ENCODE assay signal across 8 cellular contexts in genomic region chr11:104254347-104254746, GRCh38.
DNase-seq lines count a peak whose midpoint lies in the region; ATAC-seq and TF ChIP-seq lines count a peak whose summit lies in the region.

No MANE protein-coding gene starts in this region.

- H3K79me2 ChIP-seq in fibroblast of lung (ENCODE audit: control insufficient read depth, insufficient read depth, low read length): no peaks in the 10 kb centered on the region

- no peak for TF ChIP-seq POLR2A in uterus (IDR thresholded peaks at IDR 0.05)

- ATAC-seq in GM21360 (IDR thresholded peaks at IDR 0.05; ENCODE audit: unreplicated experiment): peak; percentile 95
- peak; percentile 79 for ATAC-seq in SK-N-SH treated with all-trans-retinoic acid at 6 μM for 48 hours
- no peak for ATAC-seq in HG02588 (IDR thresholded peaks at IDR 0.05; ENCODE audit: unreplicated experiment)

- H3K36me3 ChIP-seq in fibroblast of lung (ENCODE audit: control insufficient read depth, insufficient read depth, low read length): no peaks in the 10 kb centered on the region
- no peaks in the 10 kb centered on the region for H3K36me3 ChIP-seq in uterus

- no peaks in the 10 kb centered on the region for H4K20me1 ChIP-seq in fibroblast of lung (ENCODE audit: control insufficient read depth, extremely low read depth, insufficient read depth, low read length)

- H2AFZ ChIP-seq in fibroblast of lung (ENCODE audit: low read length): no peak overlapping the region

- H3K27ac ChIP-seq in HL-60 (replicated peaks) (no peak overlapping the region), fibroblast of lung (ENCODE audit: insufficient read depth, low read length) (no peak overlapping the region), uterus (no peak overlapping the region)

- POLR2A ChIA-PET in GM10248 (lab: Yijun Ruan, JAX): no interaction called here

- H3K4me1 ChIP-seq in fibroblast of lung (ENCODE audit: control insufficient read depth, extremely low read depth, insufficient read depth, low read length) (no peaks in the 10 kb centered on the region), uterus (no peaks in the 10 kb centered on the region)

- no peaks in the 10 kb centered on the region for H3K9me3 ChIP-seq in fibroblast of lung (ENCODE audit: control insufficient read depth, insufficient read depth, low read depth, low read length)
- no peaks in the 10 kb centered on the region for H3K9me3 ChIP-seq in uterus

- intact Hi-C loops in uterus (cut with DNase I; ENCODE audit: low total_unique reads): no loop called here

- H3K9ac ChIP-seq in fibroblast of lung (ENCODE audit: insufficient read depth, low read length): no peak overlapping the region

- H3K4me3 ChIP-seq in HL-60 (replicated peaks; ENCODE audit: insufficient read depth, low read length) (no peak overlapping the region), fibroblast of lung (replicated peaks in 1 of 4; ENCODE audit: control extremely low read depth in 1 of 4, insufficient read depth in 1 of 4, low read depth in 3 of 4, low read length in 4 of 4) (no peak overlapping the region), uterus (no peak overlapping the region)

- H3K27me3 ChIP-seq in HL-60 (ENCODE audit: insufficient read depth, poor library complexity, severe bottlenecking): no peaks in the 10 kb centered on the region
- H3K27me3 ChIP-seq in fibroblast of lung (ENCODE audit: control insufficient read depth, insufficient read depth, low read length): no peaks in the 10 kb centered on the region
- no peaks in the 10 kb centered on the region for H3K27me3 ChIP-seq in uterus

- H3K4me2 ChIP-seq in fibroblast of lung (ENCODE audit: extremely low read depth, insufficient read depth, low read length): no peak overlapping the region

- peak; percentile 18 for DNase-seq in GM10248 (ENCODE audit: extremely low spot score)
- peak in 1 of 2 experiments; percentile 41 for DNase-seq in HL-60 (ENCODE audit: low read depth in 1 of 2, low spot score in 1 of 2)
- peak; percentile 41 to 49 for DNase-seq in fibroblast of lung (ENCODE audit: low read depth in 2 of 2)
- peak; percentile 0 to 17 for DNase-seq in stimulated activated CD4-positive, alpha-beta T cell treated with anti-CD3 and anti-CD28 coated beads, Interleukin-4, amount 100 ng/mL, for 48 hours (ENCODE audit: low read depth in 2 of 2)
- DNase-seq in uterus: no peak

- peak; percentile 35 for TF ChIP-seq CTCF in GM10248 (IDR thresholded peaks at IDR 0.05; ENCODE audit: control extremely low read depth, extremely low read depth, low read depth, missing control alignments)
- TF ChIP-seq CTCF in HL-60 (IDR thresholded peaks at IDR 0.05; ENCODE audit: insufficient read depth, low read length): peak; percentile 51
- TF ChIP-seq CTCF in fibroblast of lung (conservative IDR thresholded peaks at IDR 0.05 in 1 of 2, IDR thresholded peaks at IDR 0.05 in 1 of 2; ENCODE audit: low read depth in 1 of 2, low read length in 2 of 2): peak in 1 of 2 donors; percentile 69
- no peak for TF ChIP-seq CTCF in uterus (IDR thresholded peaks at IDR 0.05)

- CTCF ChIA-PET in GM10248 (lab: Yijun Ruan, JAX): interaction anchor here (1.0 to 1.8 kb wide), 3 partner anchors 9 to 19 kb away, joined by 3 to 5 read pairs (median 4); no protein-coding TSS in a partner anchor

TF ChIP-seq in SK-N-SH treated with all-trans-retinoic acid at 6 μM for 48 hours, 23 proteins besides CTCF, POLR2A, EP300 and RAD21:
- no peak for TF ChIP-seq TCF4 (CRISPR knock-in tag; IDR thresholded peaks at IDR 0.05; ENCODE audit: borderline replicate concordance)
- TF ChIP-seq BACH2 (CRISPR knock-in tag; IDR thresholded peaks at IDR 0.05; ENCODE audit: borderline replicate concordance): no peak
- no peak for TF ChIP-seq GLIS3 (CRISPR knock-in tag; IDR thresholded peaks at IDR 0.05)
- TF ChIP-seq ZFP30 (CRISPR knock-in tag; IDR thresholded peaks at IDR 0.05): no peak
- no peak for TF ChIP-seq ZNF8 (CRISPR knock-in tag; IDR thresholded peaks at IDR 0.05)
- no peak for TF ChIP-seq ZNF565 (CRISPR knock-in tag; conservative IDR thresholded peaks at IDR 0.05; ENCODE audit: low read depth)
- TF ChIP-seq ESRRG (CRISPR knock-in tag; IDR thresholded peaks at IDR 0.05): no peak
- TF ChIP-seq ZFP3 (CRISPR knock-in tag; IDR thresholded peaks at IDR 0.05): no peak
- no peak for TF ChIP-seq TOX (CRISPR knock-in tag; IDR thresholded peaks at IDR 0.05; ENCODE audit: borderline replicate concordance)
- no peak for TF ChIP-seq CREB5 (CRISPR knock-in tag; IDR thresholded peaks at IDR 0.05; ENCODE audit: low read depth)
- no peak for TF ChIP-seq ZC3H10 (CRISPR knock-in tag; IDR thresholded peaks at IDR 0.05)
- no peak for TF ChIP-seq SNAI2 (CRISPR knock-in tag; IDR thresholded peaks at IDR 0.05)
- no peak for TF ChIP-seq PPARA (CRISPR knock-in tag; IDR thresholded peaks at IDR 0.05; ENCODE audit: borderline replicate concordance)
- no peak for TF ChIP-seq ISL1 (CRISPR knock-in tag; IDR thresholded peaks at IDR 0.05)
- no peak for TF ChIP-seq OSR1 (CRISPR knock-in tag; IDR thresholded peaks at IDR 0.05)
- no peak for TF ChIP-seq RARB (CRISPR knock-in tag; IDR thresholded peaks at IDR 0.05)
- no peak for TF ChIP-seq ZNF70 (CRISPR knock-in tag; IDR thresholded peaks at IDR 0.05)
- no peak for TF ChIP-seq TSHZ2 (CRISPR knock-in tag; IDR thresholded peaks at IDR 0.05)
- TF ChIP-seq CSDC2 (CRISPR knock-in tag; IDR thresholded peaks at IDR 0.05): no peak
- no peak for TF ChIP-seq ARNTL (CRISPR knock-in tag; IDR thresholded peaks at IDR 0.05; ENCODE audit: borderline replicate concordance, low read depth)

Comparison
In these comparisons a context has a peak if more than half of its experiments do, and no peak if none do; other contexts are left out.
1. DNase-seq: peak in GM10248 (single experiment), fibroblast of lung (2 of 2) and stimulated activated CD4-positive, alpha-beta T cell treated with anti-CD3 and anti-CD28 coated beads, Interleukin-4, amount 100 ng/mL, for 48 hours (2 of 2); none in uterus (0 of 2).
2. CTCF ChIP-seq: peak in GM10248 (single experiment) and HL-60 (single experiment); none in uterus (0 of 4).